ENCODE assay signal across 1 cellular context in genomic region chr10:91352760-91353159, GRCh38.
TF ChIP-seq lines count a peak whose summit lies in the region.

No MANE protein-coding gene starts in this region.

TF ChIP-seq in GM12878, 131 proteins besides CTCF, POLR2A, EP300 and RAD21 (continued from another document):
- TF ChIP-seq E4F1 (IDR thresholded peaks at IDR 0.05; ENCODE audit: borderline replicate concordance, partially characterized antibody): no peak
- no peak for TF ChIP-seq STAT1 (conservative IDR thresholded peaks at IDR 0.05)
- no peak for TF ChIP-seq POLR2AphosphoS5 (IDR thresholded peaks at IDR 0.05; ENCODE audit: low read length)
- no peak for TF ChIP-seq BHLHE40 (IDR thresholded peaks at IDR 0.05; ENCODE audit: borderline replicate concordance in 1 of 2, low read depth in 2 of 2, low read length in 1 of 2)
- TF ChIP-seq TAF1 (IDR thresholded peaks at IDR 0.05; ENCODE audit: borderline replicate concordance, low read depth, low read length): no peak
- TF ChIP-seq EED (IDR thresholded peaks at IDR 0.05; ENCODE audit: low read depth): no peak
- no peak for TF ChIP-seq CREM (IDR thresholded peaks at IDR 0.05; ENCODE audit: low read depth)
- TF ChIP-seq PKNOX1 (IDR thresholded peaks at IDR 0.05): no peak
- no peak for TF ChIP-seq CBX3 (IDR thresholded peaks at IDR 0.05; ENCODE audit: borderline replicate concordance, low read depth)
- TF ChIP-seq ATF3 (IDR thresholded peaks at IDR 0.05; ENCODE audit: borderline replicate concordance, extremely low read depth, low read depth, low read length): no peak
- TF ChIP-seq ZBED1 (IDR thresholded peaks at IDR 0.05; ENCODE audit: borderline replicate concordance): no peak
